ENCODE assay signal across 17 cellular contexts in genomic region chr10:19839552-19839951, GRCh38.
"Had no signal": no experiment of that assay in that cellular context is flagged by ENCODE, and none has a peak within 500 bp of the region (broad histone marks: within the 10 kb centered on the region; RNA-seq: fewer than 3 reads in every experiment).

No MANE protein-coding gene starts in this region.

- H3K27ac ChIP-seq: coronary artery, foreskin keratinocyte, hepatocyte, ovary, right atrium auricular region, sigmoid colon, skin epidermis had no signal

- H3K9me3 ChIP-seq: mucosa of descending colon, ovary, right atrium auricular region, sigmoid colon had no signal

- H3K27me3 ChIP-seq: foreskin keratinocyte, hepatocyte, ovary, right atrium auricular region, sigmoid colon had no signal

- DNase-seq: effector CD4-positive, alpha-beta T cell; endodermal cell; erythroblast; foreskin keratinocyte; head of caudate nucleus; mesendoderm; mucosa of descending colon; naive thymus-derived CD8-positive, alpha-beta T cell; ovary; sigmoid colon; stimulated activated CD4-positive, alpha-beta T cell treated with anti-CD3 and anti-CD28 coated beads, Interleukin-2, amount 100 ng/mL, for 24 hours; stimulated activated naive CD4-positive, alpha-beta T cell treated with Interleukin-2 at 50 U/mL for 16 hours; trophoblast cell had no signal

- H3K36me3 ChIP-seq: ovary, right atrium auricular region, sigmoid colon had no signal

- H3K4me3 ChIP-seq: coronary artery, hepatocyte, mucosa of descending colon, ovary, right atrium auricular region, sigmoid colon, skin epidermis had no signal

- ATAC-seq: foreskin keratinocyte; mucosa of descending colon; naive thymus-derived CD8-positive, alpha-beta T cell had no signal
